In the genomic region with DNA sequence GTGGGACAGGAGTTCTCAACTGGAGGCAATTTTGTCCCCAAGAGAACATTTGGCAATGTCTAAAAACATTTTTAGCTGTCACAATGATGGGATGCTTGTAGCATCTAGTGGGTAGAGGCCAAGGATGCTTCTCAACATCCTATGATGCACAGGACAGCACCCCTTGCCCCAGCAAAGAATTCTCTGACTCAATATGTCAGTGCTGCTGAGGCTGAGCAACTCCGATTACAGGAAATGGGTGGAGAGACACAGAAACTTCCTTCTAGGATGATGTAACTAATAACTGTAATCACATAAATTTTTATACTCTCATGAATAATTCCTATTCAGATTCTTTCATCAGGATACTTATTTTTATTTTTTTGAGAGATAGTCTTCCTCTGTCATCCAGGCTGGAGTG, we compare ENCODE assay signal across 1 cellular context.
TF ChIP-seq lines count a peak whose summit lies in the region.

No MANE protein-coding gene starts in this region.

TF ChIP-seq in SK-N-SH treated with all-trans-retinoic acid at 6 μM for 48 hours, 23 proteins besides CTCF, POLR2A, EP300 and RAD21 (continued from another document):
- TF ChIP-seq, protein P1, sequence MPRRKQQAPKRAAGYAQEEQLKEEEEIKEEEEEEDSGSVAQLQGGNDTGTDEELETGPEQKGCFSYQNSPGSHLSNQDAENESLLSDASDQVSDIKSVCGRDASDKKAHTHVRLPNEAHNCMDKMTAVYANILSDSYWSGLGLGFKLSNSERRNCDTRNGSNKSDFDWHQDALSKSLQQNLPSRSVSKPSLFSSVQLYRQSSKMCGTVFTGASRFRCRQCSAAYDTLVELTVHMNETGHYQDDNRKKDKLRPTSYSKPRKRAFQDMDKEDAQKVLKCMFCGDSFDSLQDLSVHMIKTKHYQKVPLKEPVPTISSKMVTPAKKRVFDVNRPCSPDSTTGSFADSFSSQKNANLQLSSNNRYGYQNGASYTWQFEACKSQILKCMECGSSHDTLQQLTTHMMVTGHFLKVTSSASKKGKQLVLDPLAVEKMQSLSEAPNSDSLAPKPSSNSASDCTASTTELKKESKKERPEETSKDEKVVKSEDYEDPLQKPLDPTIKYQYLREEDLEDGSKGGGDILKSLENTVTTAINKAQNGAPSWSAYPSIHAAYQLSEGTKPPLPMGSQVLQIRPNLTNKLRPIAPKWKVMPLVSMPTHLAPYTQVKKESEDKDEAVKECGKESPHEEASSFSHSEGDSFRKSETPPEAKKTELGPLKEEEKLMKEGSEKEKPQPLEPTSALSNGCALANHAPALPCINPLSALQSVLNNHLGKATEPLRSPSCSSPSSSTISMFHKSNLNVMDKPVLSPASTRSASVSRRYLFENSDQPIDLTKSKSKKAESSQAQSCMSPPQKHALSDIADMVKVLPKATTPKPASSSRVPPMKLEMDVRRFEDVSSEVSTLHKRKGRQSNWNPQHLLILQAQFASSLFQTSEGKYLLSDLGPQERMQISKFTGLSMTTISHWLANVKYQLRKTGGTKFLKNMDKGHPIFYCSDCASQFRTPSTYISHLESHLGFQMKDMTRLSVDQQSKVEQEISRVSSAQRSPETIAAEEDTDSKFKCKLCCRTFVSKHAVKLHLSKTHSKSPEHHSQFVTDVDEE (CRISPR knock-in tag; IDR thresholded peaks at IDR 0.05): no peak
TF ChIP-seq in SK-N-SH treated with all-trans-retinoic acid at 6 μM for 48 hours: peak in this region for 0.
